Comparison of ENCODE assay signal across 27 cellular contexts in the genomic region with DNA sequence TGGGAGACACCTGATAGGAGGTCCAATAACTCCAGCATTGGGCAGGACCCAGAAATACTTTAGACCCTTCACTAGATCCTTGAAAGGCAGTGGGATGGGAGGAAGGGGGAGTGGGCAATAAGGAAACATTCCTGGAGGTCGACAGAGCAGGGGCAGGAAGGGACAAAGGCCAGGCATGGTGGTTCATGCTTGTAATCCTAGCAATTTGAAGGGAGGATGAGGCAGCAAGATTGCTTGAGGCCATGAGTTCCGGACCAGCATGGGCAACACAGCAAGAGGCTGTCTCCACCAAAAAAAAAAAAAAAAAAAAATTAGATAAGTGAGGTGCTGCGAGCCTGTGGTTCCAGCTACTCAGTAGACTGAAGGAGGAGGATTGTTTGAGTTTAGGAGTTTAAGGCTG.
"Had no signal": no experiment of that assay in that cellular context is flagged by ENCODE, and none has a peak within 500 bp of the region (broad histone marks: within the 10 kb centered on the region; RNA-seq: fewer than 3 reads in every experiment).

No MANE protein-coding gene starts in this region.

- DNase-seq: hypothalamus; immature natural killer cell; left ventricle myocardium inferior; midbrain; mucosa of descending colon; naive thymus-derived CD8-positive, alpha-beta T cell; ovary; right lobe of liver; stimulated activated CD4-positive, alpha-beta T cell treated with anti-CD3 and anti-CD28 coated beads, Interleukin-1b, Interleukin-23, amount 100 ng/mL, for 48 hours; stimulated activated CD4-positive, alpha-beta T cell treated with anti-CD3 and anti-CD28 coated beads, Interleukin-2, amount 100 ng/mL, for 48 hours; stimulated activated CD4-positive, alpha-beta T cell treated with anti-CD3 and anti-CD28 coated beads, Interleukin-4, amount 100 ng/mL, for 4 hours; stimulated activated CD8-positive, alpha-beta memory T cell treated with anti-CD3 and anti-CD28 coated beads, Interleukin-4, amount 100 ng/mL, for 48 hours; stimulated activated naive CD4-positive, alpha-beta T cell treated with Interleukin-2 at 50 U/mL for 16 hours; stimulated activated naive CD8-positive, alpha-beta T cell treated with anti-CD3 and anti-CD28 coated beads, Interleukin-15, amount 100 ng/mL, for 72 hours; substantia nigra; upper lobe of left lung had no signal

- H3K27me3 ChIP-seq: ovary, right atrium auricular region, right lobe of liver, tibial nerve, upper lobe of left lung, vagina had no signal

- H3K36me3 ChIP-seq: left ventricle myocardium inferior, ovary, right atrium auricular region, right lobe of liver, tibial nerve, upper lobe of left lung, vagina had no signal

- H3K9me3 Mint-ChIP-seq: immature natural killer cell had no signal

- H3K36me3 Mint-ChIP-seq: immature natural killer cell; memory B cell; stimulated activated memory B cell treated with anti-CD40 and anti-IgM and Interleukin-4, amounts not matched to agents 10 μg/mL and 1 μg/mL and 100 μg/mL, for 72 hours had no signal

- H3K27ac Mint-ChIP-seq: immature natural killer cell; memory B cell; naive thymus-derived CD8-positive, alpha-beta T cell; progenitor cell of endocrine pancreas; stimulated activated memory B cell treated with anti-CD40 and anti-IgM and Interleukin-4, amounts not matched to agents 10 μg/mL and 1 μg/mL and 100 μg/mL, for 72 hours had no signal

- H3K4me3 ChIP-seq: left ventricle myocardium inferior, lung, mucosa of descending colon, ovary, right atrium auricular region, right lobe of liver, smooth muscle cell, tibial nerve, upper lobe of left lung, vagina had no signal

- H3K9me3 ChIP-seq: mucosa of descending colon, ovary, right atrium auricular region, right lobe of liver, upper lobe of left lung, vagina had no signal

- H3K4me3 Mint-ChIP-seq: immature natural killer cell; memory B cell; naive thymus-derived CD8-positive, alpha-beta T cell; nephron; neural crest cell; stimulated activated memory B cell treated with anti-CD40 and anti-IgM and Interleukin-4, amounts not matched to agents 10 μg/mL and 1 μg/mL and 100 μg/mL, for 72 hours; stimulated activated naive CD8-positive, alpha-beta T cell treated with anti-CD3 and anti-CD28 coated beads, Interleukin-15, amount 100 ng/mL, for 72 hours had no signal

- ATAC-seq: mucosa of descending colon; naive thymus-derived CD8-positive, alpha-beta T cell; right lobe of liver; stimulated activated memory B cell treated with anti-CD40 and anti-IgM and Interleukin-4, amounts not matched to agents 10 μg/mL and 1 μg/mL and 100 μg/mL, for 72 hours; stimulated activated naive CD8-positive, alpha-beta T cell treated with anti-CD3 and anti-CD28 coated beads, Interleukin-15, amount 100 ng/mL, for 72 hours had no signal

- H3K4me2 ChIP-seq: smooth muscle cell had no signal

- H3K27ac ChIP-seq: left ventricle myocardium inferior, ovary, right atrium auricular region, right lobe of liver, tibial nerve, upper lobe of left lung, vagina had no signal

- FAIRE-seq: islet of Langerhans had no signal

- H3K4me1 ChIP-seq: left ventricle myocardium inferior, right atrium auricular region, right lobe of liver, tibial nerve, upper lobe of left lung, vagina had no signal

- H3K4me1 Mint-ChIP-seq: immature natural killer cell; memory B cell; naive thymus-derived CD8-positive, alpha-beta T cell; stimulated activated memory B cell treated with anti-CD40 and anti-IgM and Interleukin-4, amounts not matched to agents 10 μg/mL and 1 μg/mL and 100 μg/mL, for 72 hours; stimulated activated naive CD8-positive, alpha-beta T cell treated with anti-CD3 and anti-CD28 coated beads, Interleukin-15, amount 100 ng/mL, for 72 hours had no signal
